In genomic region chr15:81323559-81323943, GRCh38 we compare ENCODE assay signal across 8 cellular contexts. TPM values are rescaled to one million over a fixed set of nuclear protein-coding genes. Genes with fewer than 3 reads are reported as not detected.
DNase-seq lines count a peak whose midpoint lies in the region; ATAC-seq and TF ChIP-seq lines count a peak whose summit lies in the region.

No MANE protein-coding gene starts in this region.

- DNase-seq in GM06990 (ENCODE audit: extremely low read depth, insufficient read length) (no peak), HFFc6 (no peak), right cardiac atrium (no peak), kidney glomerular epithelial cell (lab: John Stamatoyannopoulos, UW) (no peak), NCI-H2196 treated with DMSO at 0.1 percent for 48 hours (lab: John Stamatoyannopoulos, UW; ENCODE audit: unreplicated experiment) (no peak), NCI-H774 (lab: John Stamatoyannopoulos, UW) (no peak)
- no peak for DNase-seq in stimulated activated naive B cell treated with anti-CD40 and anti-IgM and Interleukin-4, amounts not matched to agents 10 μg/mL and 1 μg/mL and 100 μg/mL, for 72 hours

- H3K79me2 ChIP-seq in SU-DHL-6 (ENCODE audit: insufficient read depth, low read length) = no peaks in the 10 kb centered on the region

- intact Hi-C loops in right cardiac atrium (cut with DNase I) = no loop called here

- H3K27ac Mint-ChIP-seq in HFFc6 = peak overlapping the region; percentile 78
- peak overlapping the region; percentile 93 for H3K27ac Mint-ChIP-seq in stimulated activated naive B cell treated with anti-CD40 and anti-IgM and Interleukin-4, amounts not matched to agents 10 μg/mL and 1 μg/mL and 100 μg/mL, for 72 hours

- H3K27ac ChIP-seq in SU-DHL-6 (ENCODE audit: low read depth, low read length) (no peak overlapping the region), right cardiac atrium (ENCODE audit: low read length) (peak overlapping the region; percentile 10)

- peaks cover 2% of the 10 kb centered on the region for H3K4me1 ChIP-seq in right cardiac atrium (ENCODE audit: control insufficient read depth, insufficient read depth, low read length)

- H2AFZ ChIP-seq in SU-DHL-6 (ENCODE audit: low read depth, low read length, severe bottlenecking) = peak overlapping the region; percentile 97

- whole genome bisulfite sequencing in right cardiac atrium = 11% methylated on average over 4 of the region's 4 CpGs

- peaks cover 57% of the 10 kb centered on the region for H3K4me1 Mint-ChIP-seq in HFFc6 (ENCODE audit: low read depth)
- H3K4me1 Mint-ChIP-seq in stimulated activated naive B cell treated with anti-CD40 and anti-IgM and Interleukin-4, amounts not matched to agents 10 μg/mL and 1 μg/mL and 100 μg/mL, for 72 hours = peaks cover 31 to 47% of the 10 kb centered on the region in 2 donors

- H3K9ac ChIP-seq in SU-DHL-6 (ENCODE audit: low read length) = peak overlapping the region; percentile 67

- no peaks in the 10 kb centered on the region for H4K20me1 ChIP-seq in SU-DHL-6 (ENCODE audit: low read depth, low read length)

- no peaks in the 10 kb centered on the region for H3K9me3 ChIP-seq in SU-DHL-6 (ENCODE audit: insufficient read depth, low read length)
- H3K9me3 ChIP-seq in right cardiac atrium (ENCODE audit: control insufficient read depth, low read length) = no peaks in the 10 kb centered on the region

- H3K36me3 ChIP-seq in GM06990 (ENCODE audit: control insufficient read depth, insufficient read depth, low read length) = peaks cover 11% of the 10 kb centered on the region
- no peaks in the 10 kb centered on the region for H3K36me3 ChIP-seq in SU-DHL-6 (ENCODE audit: low read length)

- TF ChIP-seq CTCF in GM06990 (IDR thresholded peaks at IDR 0.05; ENCODE audit: insufficient read depth, low read length, poor library complexity, severe bottlenecking) = no peak
- no peak for TF ChIP-seq CTCF in HFFc6 (IDR thresholded peaks at IDR 0.05)
- TF ChIP-seq CTCF in SU-DHL-6 (IDR thresholded peaks at IDR 0.05; ENCODE audit: insufficient read depth, low read length, poor library complexity, severe bottlenecking) = no peak

- H3K4me2 ChIP-seq in SU-DHL-6 (ENCODE audit: low read depth, low read length, poor library complexity, severe bottlenecking) = peak overlapping the region; percentile 88

- H3K9me2 ChIP-seq in SU-DHL-6 (replicated peaks; ENCODE audit: insufficient read depth, low read length) = no peaks in the 10 kb centered on the region

- H3K4me3 Mint-ChIP-seq in HFFc6 = peak overlapping the region; percentile 100
- H3K4me3 Mint-ChIP-seq in stimulated activated naive B cell treated with anti-CD40 and anti-IgM and Interleukin-4, amounts not matched to agents 10 μg/mL and 1 μg/mL and 100 μg/mL, for 72 hours = peak overlapping the region; percentile 96 to 98

- no peaks in the 10 kb centered on the region for H3F3A ChIP-seq in SU-DHL-6 (ENCODE audit: insufficient read depth)

- ATAC-seq in right cardiac atrium = no peak
- ATAC-seq in stimulated activated naive B cell treated with anti-CD40 and anti-IgM and Interleukin-4, amounts not matched to agents 10 μg/mL and 1 μg/mL and 100 μg/mL, for 72 hours (replicated peaks) = peak; percentile 22 to 26

- peaks cover 5% of the 10 kb centered on the region; the same call in 1 of the 2 replicates for H3K36me3 Mint-ChIP-seq in HFFc6 (ENCODE audit: low read depth)
- peaks cover 0 to 20% of the 10 kb centered on the region in 2 donors for H3K36me3 Mint-ChIP-seq in stimulated activated naive B cell treated with anti-CD40 and anti-IgM and Interleukin-4, amounts not matched to agents 10 μg/mL and 1 μg/mL and 100 μg/mL, for 72 hours

- peak overlapping the region; percentile 95 for H3K4me3 ChIP-seq in GM06990 (replicated peaks; ENCODE audit: low read depth, low read length)
- H3K4me3 ChIP-seq in SU-DHL-6 (ENCODE audit: insufficient read depth, low read length, poor library complexity, severe bottlenecking) = peak overlapping the region; percentile 78
- peak overlapping the region; percentile 78 for H3K4me3 ChIP-seq in right cardiac atrium (ENCODE audit: low read length)

- no peaks in the 10 kb centered on the region for H3K27me3 Mint-ChIP-seq in HFFc6 (ENCODE audit: insufficient read depth)
- H3K27me3 Mint-ChIP-seq in stimulated activated naive B cell treated with anti-CD40 and anti-IgM and Interleukin-4, amounts not matched to agents 10 μg/mL and 1 μg/mL and 100 μg/mL, for 72 hours = no peaks in the 10 kb centered on the region

- no peaks in the 10 kb centered on the region for H3K9me3 Mint-ChIP-seq in HFFc6
- H3K9me3 Mint-ChIP-seq in stimulated activated naive B cell treated with anti-CD40 and anti-IgM and Interleukin-4, amounts not matched to agents 10 μg/mL and 1 μg/mL and 100 μg/mL, for 72 hours = no peaks in the 10 kb centered on the region

- H3K27me3 ChIP-seq in GM06990 (replicated peaks; ENCODE audit: control insufficient read depth, insufficient read depth, low read length) = no peaks in the 10 kb centered on the region
- no peaks in the 10 kb centered on the region for H3K27me3 ChIP-seq in SU-DHL-6 (ENCODE audit: low read length)
- no peaks in the 10 kb centered on the region for H3K27me3 ChIP-seq in right cardiac atrium (ENCODE audit: control insufficient read depth, insufficient read depth)

RNA-seq across cellular contexts. Expression of gene STARD5, which starts 0.4 kb away (rescaled TPM):
- total RNA-seq in HFFc6 (2021; fragmentation: NEBNext Ultra II Directional; extraction: Animal tissue kit (Norgen Biotek cat#: 25700)) = 1 to 10 TPM; 2.7 to 4.0 (median 3.6) TPM
- total RNA-seq in right cardiac atrium = 1 to 10 TPM; 1.7 to 5.3 (median 3.3) TPM
- 2.7 TPM for polyA plus RNA-seq in right cardiac atrium

RNA-seq across cellular contexts. Expression of gene TMC3, which starts 50.5 kb away (rescaled TPM):
- not detected for total RNA-seq in HFFc6 (2021; fragmentation: NEBNext Ultra II Directional; extraction: Animal tissue kit (Norgen Biotek cat#: 25700))
- total RNA-seq in right cardiac atrium = under 1 TPM in 1 of 4 donors, not detected in 3; 0.14 TPM
- 0.02 TPM for polyA plus RNA-seq in right cardiac atrium

Comparison
In these comparisons a context has a peak if more than half of its experiments do, and no peak if none do; other contexts are left out.
1. ATAC-seq: peak in stimulated activated naive B cell treated with anti-CD40 and anti-IgM and Interleukin-4, amounts not matched to agents 10 μg/mL and 1 μg/mL and 100 μg/mL, for 72 hours (2 of 2); none in right cardiac atrium (0 of 2).
2. Peak in every context shown above with its lines, with median percentiles within 50 percentile points of each other: H3K4me3 ChIP-seq.